ENCODE assay signal across 17 cellular contexts in genomic region chr17:73950515-73950914, GRCh38.
"Had no signal": no experiment of that assay in that cellular context is flagged by ENCODE, and none has a peak within 500 bp of the region (broad histone marks: within the 10 kb centered on the region; RNA-seq: fewer than 3 reads in every experiment).

No MANE protein-coding gene starts in this region.

- H3K36me3 Mint-ChIP-seq: memory B cell had no signal

- H3K4me3 ChIP-seq: heart right ventricle, left ventricle myocardium inferior, ovary had no signal

- H3K27ac Mint-ChIP-seq: activated CD8-positive, alpha-beta T cell treated with anti-CD3 and anti-CD28 coated beads, Interleukin-2, amount 10 ng/mL, durations not matched to agents 7 days and 5 days; activated naive CD8-positive, alpha-beta T cell treated with anti-CD3 and anti-CD28 coated beads, Interleukin-2, amount 50 U/mL, for 24 hours; memory B cell had no signal

- DNase-seq: activated CD4-positive, alpha-beta T cell treated with anti-CD3 and anti-CD28 coated beads for 48 hours; activated CD8-positive, alpha-beta memory T cell treated with anti-CD3 and anti-CD28 coated beads, Interleukin-2, amount 50 U/mL, for 48 hours; activated CD8-positive, alpha-beta T cell treated with anti-CD3 and anti-CD28 coated beads, Interleukin-2, amount 10 ng/mL, durations not matched to agents 7 days and 5 days; activated naive CD4-positive, alpha-beta T cell treated with Interleukin-2 at 50 U/mL for 16 hours; activated naive CD8-positive, alpha-beta T cell treated with anti-CD3 and anti-CD28 coated beads, Interleukin-2, amount 50 U/mL, for 24 hours; foreskin melanocyte; heart right ventricle; left ventricle myocardium inferior; ovary; stimulated activated CD4-positive, alpha-beta T cell treated with anti-CD3 and anti-CD28 coated beads, Interleukin-4, amount 100 ng/mL, for 1 hour; stimulated activated CD8-positive, alpha-beta memory T cell treated with anti-CD3 and anti-CD28 coated beads, Interleukin-4, amount 100 ng/mL, for 48 hours; stimulated activated naive CD8-positive, alpha-beta T cell treated with anti-CD3 and anti-CD28 coated beads, Interleukin-15, Interleukin-2, amounts not matched to agents 100 U/mL and 50 U/mL, for 24 hours had no signal

- H3K9me3 ChIP-seq: heart right ventricle, ovary had no signal

- FAIRE-seq: astrocyte, colon, keratinocyte had no signal

- H3K4me3 Mint-ChIP-seq: activated CD8-positive, alpha-beta T cell treated with anti-CD3 and anti-CD28 coated beads, Interleukin-2, amount 10 ng/mL, durations not matched to agents 7 days and 5 days; activated naive CD8-positive, alpha-beta T cell treated with anti-CD3 and anti-CD28 coated beads, Interleukin-2, amount 50 U/mL, for 24 hours; memory B cell had no signal

- H3K36me3 ChIP-seq: heart right ventricle, left ventricle myocardium inferior, ovary had no signal

- ATAC-seq: activated CD8-positive, alpha-beta T cell treated with anti-CD3 and anti-CD28 coated beads, Interleukin-2, amount 10 ng/mL, durations not matched to agents 7 days and 5 days; activated naive CD8-positive, alpha-beta T cell treated with anti-CD3 and anti-CD28 coated beads, Interleukin-2, amount 50 U/mL, for 24 hours; heart right ventricle; stimulated activated naive CD8-positive, alpha-beta T cell treated with anti-CD3 and anti-CD28 coated beads, Interleukin-15, Interleukin-2, amounts not matched to agents 100 U/mL and 50 U/mL, for 24 hours had no signal

- H3K27ac ChIP-seq: heart right ventricle, left ventricle myocardium inferior, ovary, VCaP had no signal

- H3K9me3 Mint-ChIP-seq: activated naive CD8-positive, alpha-beta T cell treated with anti-CD3 and anti-CD28 coated beads, Interleukin-2, amount 50 U/mL, for 24 hours had no signal

- H3K27me3 ChIP-seq: ovary had no signal
